ENCODE assay signal across 8 cellular contexts in the genomic region with DNA sequence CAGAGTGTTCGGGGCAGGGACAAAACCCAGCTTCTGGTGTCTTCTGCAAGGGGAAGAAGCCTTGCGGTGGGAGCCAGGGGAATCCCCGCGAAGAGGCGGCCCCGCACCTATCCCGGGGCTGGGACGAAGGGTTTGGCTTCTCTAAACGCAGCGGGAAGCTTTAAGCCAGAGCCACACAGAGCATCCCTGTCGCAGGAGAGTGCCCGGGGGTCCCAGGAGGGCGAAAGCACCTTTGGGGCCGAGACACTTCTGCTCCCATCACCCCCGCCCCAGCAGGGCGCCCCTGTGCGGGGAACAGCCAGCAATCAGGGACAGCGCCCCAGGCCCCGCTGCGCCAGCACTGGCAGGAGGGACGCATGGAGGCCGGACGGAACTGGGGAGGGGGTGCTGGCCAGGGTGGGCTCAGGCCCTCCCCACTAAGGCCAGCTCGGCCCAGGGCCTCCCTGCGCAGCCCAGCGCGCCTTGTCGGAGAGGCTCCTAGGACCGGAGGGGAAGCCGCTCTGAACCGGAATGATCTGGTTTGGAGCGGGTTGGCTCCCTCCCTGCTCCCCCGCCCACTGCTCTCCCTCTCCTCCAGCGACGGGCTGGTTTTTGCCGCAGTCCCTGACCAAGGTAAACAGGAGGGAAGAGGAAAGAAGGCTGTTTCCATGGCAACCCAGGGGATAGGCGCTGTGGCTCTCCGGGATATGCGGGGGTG.
DNase-seq lines count a peak whose midpoint lies in the region; ATAC-seq and TF ChIP-seq lines count a peak whose summit lies in the region.

No MANE protein-coding gene starts in this region.

- peak; percentile 56 for ATAC-seq in HG03045 (IDR thresholded peaks at IDR 0.05; ENCODE audit: unreplicated experiment)
- no peak for ATAC-seq in HG03469 (IDR thresholded peaks at IDR 0.05; ENCODE audit: unreplicated experiment)

- H3K36me3 ChIP-seq in esophagus squamous epithelium, result peaks cover 0 to 18% (median 7%) of the 10 kb centered on the region in 3 donors

- peak overlapping the region; percentile 50 to 78 (median 70) for H3K27ac ChIP-seq in esophagus squamous epithelium

- CTCF ChIA-PET in GM10248 (lab: Yijun Ruan, JAX), result interaction anchor here (1.0 to 1.9 kb wide), 3 partner anchors 10 to 69 kb away, joined by 3 to 6 read pairs (median 3); no protein-coding TSS in a partner anchor

- WGBS in esophagus squamous epithelium, 2 donors, result 6 to 25% methylated on average over 11 of the region's 39 CpGs

- no peaks in the 10 kb centered on the region for H3K27me3 ChIP-seq in esophagus squamous epithelium

- POLR2A ChIA-PET in GM10248 (lab: Yijun Ruan, JAX), result no interaction called here

- H3K9me3 ChIP-seq in esophagus squamous epithelium, result no peaks in the 10 kb centered on the region

- intact Hi-C loops in esophagus squamous epithelium (cut with DNase I), result no loop called here

- TF ChIP-seq CTCF in GM10248 (IDR thresholded peaks at IDR 0.05; ENCODE audit: control extremely low read depth, extremely low read depth, low read depth, missing control alignments) (no peak), esophagus squamous epithelium (IDR thresholded peaks at IDR 0.05) (no peak)

- no peak for TF ChIP-seq POLR2A in esophagus squamous epithelium (IDR thresholded peaks at IDR 0.05)

- DNase-seq in GM10248 (ENCODE audit: extremely low spot score) (peak; percentile 52), activated T-cell treated with anti-CD3 and anti-CD28 coated beads for 24 hours (ENCODE audit: low read depth) (peak; percentile 33), esophagus squamous epithelium (lab: John Stamatoyannopoulos, UW) (no peak), middle frontal gyrus (ENCODE audit: extremely low spot score, low spot score) (peak; percentile 79), UCSD-AML1 (lab: John Stamatoyannopoulos, UW; ENCODE audit: unreplicated experiment) (no peak)
- peak; percentile 32 for DNase-seq in stimulated activated naive CD4-positive, alpha-beta T cell treated with Interleukin-2 at 50 U/mL for 16 hours (lab: John Stamatoyannopoulos, UW)

- peak overlapping the region; percentile 43 to 68 (median 62) for H3K4me3 ChIP-seq in esophagus squamous epithelium

- peaks cover 2 to 24% (median 14%) of the 10 kb centered on the region in 3 donors for H3K4me1 ChIP-seq in esophagus squamous epithelium

Comparison
In these comparisons a context has a peak if more than half of its experiments do, and no peak if none do; other contexts are left out.
1. DNase-seq: peak in GM10248 (single experiment), activated T-cell treated with anti-CD3 and anti-CD28 coated beads for 24 hours (single experiment), middle frontal gyrus (single experiment) and stimulated activated naive CD4-positive, alpha-beta T cell treated with Interleukin-2 at 50 U/mL for 16 hours (single experiment); none in esophagus squamous epithelium (single experiment) and UCSD-AML1 (single experiment).